11 cellular contexts compared by ENCODE assay signal in the genomic region with DNA sequence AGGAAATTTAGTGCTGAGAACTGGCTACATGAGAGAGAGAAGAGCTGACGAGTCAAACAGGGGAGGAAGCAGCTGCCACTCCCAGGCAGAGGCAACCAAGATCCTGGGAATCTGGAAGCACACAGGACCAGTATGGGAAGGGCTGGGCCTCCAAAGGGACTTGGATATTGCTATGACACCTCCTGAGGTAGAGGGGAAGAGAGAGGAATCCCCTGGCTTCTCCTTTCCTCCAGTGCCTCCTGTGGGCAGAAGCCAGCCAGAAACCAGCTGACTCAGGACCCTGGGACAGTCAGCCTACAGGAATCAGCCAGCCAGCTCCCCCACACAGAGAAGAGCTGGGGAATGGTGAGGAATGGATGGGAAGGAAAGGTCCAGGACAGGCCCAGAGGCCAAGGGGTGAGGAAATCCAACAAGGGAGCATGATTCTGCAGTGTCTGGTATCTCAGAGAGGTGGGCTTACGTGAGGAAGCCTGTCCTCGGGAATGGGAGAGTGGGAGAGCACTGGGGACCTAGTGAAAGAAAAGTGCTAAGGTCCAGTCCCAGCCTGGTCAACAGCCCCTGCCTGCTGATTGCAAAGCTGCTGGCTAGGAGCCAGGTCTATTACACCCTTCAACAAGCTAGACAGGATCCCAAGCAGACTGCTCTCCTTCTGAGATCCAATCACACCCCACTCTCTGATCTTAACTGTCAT. TPM values are rescaled to one million over a fixed set of nuclear protein-coding genes. Genes with fewer than 3 reads are reported as not detected.
A peak's percentile ranks its signal among the peaks of the same experiment; 100 is the strongest.
DNase-seq lines count a peak whose midpoint lies in the region; ATAC-seq and TF ChIP-seq lines count a peak whose summit lies in the region.
"Had no signal": no experiment of that assay in that cellular context is flagged by ENCODE, and none has a peak within 500 bp of the region (broad histone marks: within the 10 kb centered on the region; RNA-seq: fewer than 3 reads in every experiment).

No MANE protein-coding gene starts in this region.

- no peak for TF ChIP-seq POLR2A in IMR-90 (IDR thresholded peaks at IDR 0.05; ENCODE audit: low read depth, low read length)

- peaks cover 37 to 76% of the 10 kb centered on the region in 2 experiments for H3K79me1 ChIP-seq in IMR-90 (ENCODE audit: low read depth in 1 of 2, low read length in 2 of 2)

- no peak overlapping the region for H3K4me3 ChIP-seq in IMR-90 (ENCODE audit: insufficient read depth, low read depth, low read length)
- H3K4me3 ChIP-seq in brain microvascular endothelial cell (ENCODE audit: low read depth, low read length): no peak overlapping the region
- H3K4me3 ChIP-seq: thoracic aorta had no signal

- H3K4ac ChIP-seq in IMR-90 (ENCODE audit: low read depth, low read length): peak overlapping the region; percentile 69

- H3K4me2 ChIP-seq in IMR-90 (ENCODE audit: low read depth, low read length): 0 out of 2 replicates have a peak overlapping the region, but pooled peaks have one; percentile 11

- peak overlapping the region; percentile 4 for H2AFZ ChIP-seq in IMR-90 (replicated peaks; ENCODE audit: low read length, poor library complexity)

- in situ Hi-C loops in IMR-90 (cut with MboI; ENCODE audit: low sequenced_read_pairs) (no loop called here), brain microvascular endothelial cell (cut with HindIII; ENCODE audit: low pct_ligation_motif_present, low sequenced_read_pairs) (no loop called here)

- peak overlapping the region; percentile 89 for H2AK5ac ChIP-seq in IMR-90 (ENCODE audit: low read depth, low read length)

- WGBS in IMR-90 (ENCODE audit: extremely low coverage in 2 of 2, insufficient read length in 1 of 2), 2 experiments: 60% methylated on average over 1 of the region's 3 CpGs; no CpG with 5 or more reads in 1 of the 2 experiments

- peak; percentile 47 for TF ChIP-seq RAD21 in IMR-90 (IDR thresholded peaks at IDR 0.05; ENCODE audit: low read length)

- DNase-seq in A172 (ENCODE audit: low spot score) (peak; percentile 38), IMR-90 (peak; percentile 70), brain microvascular endothelial cell (peak; percentile 53), amniotic stem cell (lab: John Stamatoyannopoulos, UW) (no peak), NCI-H1930 (lab: John Stamatoyannopoulos, UW) (no peak)
- DNase-seq: CD8-positive, alpha-beta T cell; T-helper 2 cell had no signal

- peaks cover 24% of the 10 kb centered on the region for H3K9me1 ChIP-seq in IMR-90 (ENCODE audit: insufficient read depth, low read length)

- ATAC-seq in IMR-90 (ENCODE audit: low read depth): peak; percentile 72
- ATAC-seq in HG02571 (IDR thresholded peaks at IDR 0.05; ENCODE audit: unreplicated experiment): no peak
- ATAC-seq in HG03159 (IDR thresholded peaks at IDR 0.05; ENCODE audit: unreplicated experiment): no peak
- ATAC-seq: CD8-positive, alpha-beta T cell had no signal

- no peak overlapping the region for H2AK9ac ChIP-seq in IMR-90 (replicated peaks; ENCODE audit: low read depth, low read length, poor library complexity)

- H2BK15ac ChIP-seq in IMR-90 (ENCODE audit: low read depth, low read length): peak overlapping the region; percentile 29; the same call in 1 of the 3 replicates

- H4K8ac ChIP-seq in IMR-90 (ENCODE audit: low read depth in 2 of 2, low read length in 2 of 2): peak overlapping the region in 1 of 2 experiments; percentile 59; a peak in 2 of 4 replicates

- no peaks in the 10 kb centered on the region for H3K27me3 ChIP-seq in IMR-90 (ENCODE audit: control insufficient read depth, insufficient read depth, low read length)
- no peaks in the 10 kb centered on the region for H3K27me3 ChIP-seq in brain microvascular endothelial cell (replicated peaks)
- H3K27me3 ChIP-seq in layer of hippocampus (ENCODE audit: control insufficient read depth, insufficient read depth, low read length): no peaks in the 10 kb centered on the region

- peak overlapping the region; percentile 65 for H2BK5ac ChIP-seq in IMR-90 (ENCODE audit: low read depth, low read length, poor library complexity, severe bottlenecking)

- peaks cover 24% of the 10 kb centered on the region for H4K20me1 ChIP-seq in IMR-90 (ENCODE audit: insufficient read depth, low read length)

- peak overlapping the region; percentile 46; the same call in 1 of the 2 replicates for H3K23ac ChIP-seq in IMR-90 (ENCODE audit: low read depth, low read length)

- H3K56ac ChIP-seq in IMR-90 (ENCODE audit: extremely low read depth, insufficient read depth, low read length): no peak overlapping the region

- no peaks in the 10 kb centered on the region for H3K9me3 ChIP-seq in IMR-90 (ENCODE audit: control insufficient read depth, insufficient read depth, low read length)
- H3K9me3 ChIP-seq: thoracic aorta had no signal

- H4K5ac ChIP-seq in IMR-90 (ENCODE audit: low read depth, low read length): peak overlapping the region; percentile 21

- H3K36me3 ChIP-seq in IMR-90 (ENCODE audit: control insufficient read depth, insufficient read depth, low read length) (no peaks in the 10 kb centered on the region; the same call in 1 of the 2 replicates), brain microvascular endothelial cell (replicated peaks) (no peaks in the 10 kb centered on the region)
- H3K36me3 ChIP-seq: thoracic aorta had no signal

- H3K27ac ChIP-seq in IMR-90 (ENCODE audit: insufficient read depth, low read length): peak overlapping the region; percentile 61
- peak overlapping the region; percentile 49 for H3K27ac ChIP-seq in brain microvascular endothelial cell
- peak overlapping the region; percentile 55 for H3K27ac ChIP-seq in layer of hippocampus (ENCODE audit: low read depth, low read length)
- H3K27ac ChIP-seq: thoracic aorta had no signal

- CTCF ChIA-PET in IMR-90 (lab: Yijun Ruan, JAX): interaction anchor here (1.1 kb wide), 1 partner anchor 63 kb away, joined by 3 read pairs; no protein-coding TSS in a partner anchor

- H3K4me1 ChIP-seq in IMR-90 (ENCODE audit: control insufficient read depth, insufficient read depth, low read length): peaks cover 29% of the 10 kb centered on the region

- intact Hi-C loops in IMR-90 (cut with micrococcal nuclease): no loop called here

- no TSS peak for BruUV-seq in IMR-90 (replicated peaks; lab: Mats Ljungman, UMichigan)

- peak overlapping the region; percentile 60; the same call in 1 of the 2 replicates for H2BK20ac ChIP-seq in IMR-90 (ENCODE audit: low read depth, low read length)

- H4K91ac ChIP-seq in IMR-90 (ENCODE audit: insufficient read depth, low read depth, low read length): peak overlapping the region; percentile 69

- H2BK120ac ChIP-seq in IMR-90 (ENCODE audit: low read depth, low read length): peak overlapping the region; percentile 62

- TF ChIP-seq CTCF in IMR-90 (conservative IDR thresholded peaks at IDR 0.05; ENCODE audit: low read depth, low read length) (0 out of 2 replicates have a peak, but pooled peaks have one; percentile 30), brain microvascular endothelial cell (IDR thresholded peaks at IDR 0.05; ENCODE audit: low read depth, low read length, missing control alignments) (peak; percentile 40)

- peak overlapping the region; percentile 22; the same call in 1 of the 2 replicates for H3K9ac ChIP-seq in IMR-90 (ENCODE audit: low read depth, low read length)

- POLR2A ChIA-PET in IMR-90 (lab: Charles Lee; ENCODE audit: unreplicated experiment): no interaction called here

- H3K14ac ChIP-seq in IMR-90 (replicated peaks; ENCODE audit: low read depth, low read length): peak overlapping the region; percentile 39; the same call in 1 of the 2 replicates

- dilution Hi-C loops in IMR-90 (cut with HindIII; ENCODE audit: low sequenced_read_pairs, unreplicated experiment): no loop called here

- peak overlapping the region; percentile 49 for H3K18ac ChIP-seq in IMR-90 (ENCODE audit: low read depth, low read length)

TF ChIP-seq in IMR-90, 13 proteins besides CTCF, POLR2A, EP300 and RAD21:
- TF ChIP-seq CEBPB (IDR thresholded peaks at IDR 0.05; ENCODE audit: low read depth, low read length): no peak
- peak; percentile 7; the same call in 1 of the 2 replicates for TF ChIP-seq SMC3 (IDR thresholded peaks at IDR 0.05; ENCODE audit: low read depth, low read length)
- 0 out of 2 replicates have a peak, but pooled peaks have one; percentile 11 for TF ChIP-seq FOS (IDR thresholded peaks at IDR 0.05; ENCODE audit: low read depth, low read length)
- TF ChIP-seq MAFK (IDR thresholded peaks at IDR 0.05; ENCODE audit: low read depth, low read length): peak; percentile 91
- no peak for TF ChIP-seq MXI1 (IDR thresholded peaks at IDR 0.05; ENCODE audit: borderline replicate concordance, low read depth, low read length)
- TF ChIP-seq, protein P1, sequence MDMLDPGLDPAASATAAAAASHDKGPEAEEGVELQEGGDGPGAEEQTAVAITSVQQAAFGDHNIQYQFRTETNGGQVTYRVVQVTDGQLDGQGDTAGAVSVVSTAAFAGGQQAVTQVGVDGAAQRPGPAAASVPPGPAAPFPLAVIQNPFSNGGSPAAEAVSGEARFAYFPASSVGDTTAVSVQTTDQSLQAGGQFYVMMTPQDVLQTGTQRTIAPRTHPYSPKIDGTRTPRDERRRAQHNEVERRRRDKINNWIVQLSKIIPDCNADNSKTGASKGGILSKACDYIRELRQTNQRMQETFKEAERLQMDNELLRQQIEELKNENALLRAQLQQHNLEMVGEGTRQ (IDR thresholded peaks at IDR 0.05; ENCODE audit: low read depth, low read length): 0 out of 2 replicates have a peak, but pooled peaks have one; percentile 29
- no peak for TF ChIP-seq BHLHE40 (IDR thresholded peaks at IDR 0.05; ENCODE audit: low read depth, low read length)
- TF ChIP-seq RCOR1 (IDR thresholded peaks at IDR 0.05; ENCODE audit: insufficient replicate concordance, low read length): no peak

RNA-seq across cellular contexts. Expression of gene NAV1, which starts 43.5 kb away (rescaled TPM):
- 29.7 and 40.3 TPM in 2 replicates for total RNA-seq in A172 (2014; rRNA removed; shearing (Covaris generic))
- total RNA-seq in IMR-90 (2012; rRNA removed): 14.0 and 14.4 TPM in 2 replicates
- 23.1 and 23.6 TPM in 2 replicates for polyA plus RNA-seq in IMR-90 (2012; rRNA removed)
- 11.8 and 15.2 TPM in 2 replicates for polyA plus RNA-seq in IMR-90 (2012; cell fraction: cytosol; rRNA removed)
- 31.9 and 47.5 TPM in 2 replicates for polyA plus RNA-seq in IMR-90 (2012; cell fraction: nucleus; rRNA removed; ENCODE audit: low replicate concordance)

Comparison
In these comparisons a context has a peak if more than half of its experiments do, and no peak if none do; other contexts are left out.
1. DNase-seq: peak in A172 (single experiment), IMR-90 (single experiment) and brain microvascular endothelial cell (single experiment); none in amniotic stem cell (single experiment) and NCI-H1930 (0 of 2).
2. Peak in every context shown above with its lines, with median percentiles within 50 percentile points of each other: H3K27ac ChIP-seq.